ENCODE assay signal across 8 cellular contexts in the genomic region with DNA sequence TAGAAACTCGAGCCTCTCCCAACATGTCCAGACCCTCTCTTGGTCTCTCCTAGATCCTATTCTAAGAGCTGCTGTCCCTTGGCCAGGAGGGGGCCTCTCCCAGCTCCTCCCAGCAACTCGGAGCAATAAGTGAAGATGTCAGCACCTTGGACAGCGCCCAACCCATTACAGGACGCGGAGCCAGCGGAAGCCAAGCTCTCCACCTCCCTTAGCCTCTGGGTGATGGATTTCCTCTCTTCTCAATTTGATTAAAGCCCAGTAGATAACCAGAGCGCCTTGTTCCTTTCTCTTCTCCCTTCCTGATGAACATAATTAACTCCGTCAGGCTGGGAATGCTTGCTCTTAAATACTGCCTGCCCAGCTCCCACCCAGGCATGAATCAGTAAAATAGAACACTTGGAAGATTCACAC. TPM values are rescaled to one million over a fixed set of nuclear protein-coding genes. Genes with fewer than 3 reads are reported as not detected.
DNase-seq lines count a peak whose midpoint lies in the region; ATAC-seq and TF ChIP-seq lines count a peak whose summit lies in the region.

No MANE protein-coding gene starts in this region.

- no peak overlapping the region for H3K27ac Mint-ChIP-seq in HFFc6

- DNase-seq in AG20443 (ENCODE audit: low spot score): peak; percentile 84
- peak; percentile 67 for DNase-seq in HFFc6
- peak; percentile 94 for DNase-seq in SK-MEL-5 (ENCODE audit: low read depth, low spot score)
- DNase-seq in activated gamma-delta T cell treated with anti-CD3 and anti-CD28 coated beads, Interleukin-2, amount 50 U/mL, for 16 hours (ENCODE audit: low read depth): peak; percentile 61
- DNase-seq in left cardiac atrium: peak; percentile 88
- DNase-seq in skeletal muscle cell (ENCODE audit: low read depth): peak; percentile 14
- DNase-seq in NCI-H2081 treated with DMSO at 0.1 percent for 48 hours (lab: John Stamatoyannopoulos, UW): no peak

- no peak overlapping the region for H3K4me3 Mint-ChIP-seq in HFFc6

- TF ChIP-seq CTCF in HFFc6 (IDR thresholded peaks at IDR 0.05): peak; percentile 52

- intact Hi-C loops in left cardiac atrium (cut with DNase I): no loop called here

- H3K36me3 Mint-ChIP-seq in HFFc6 (ENCODE audit: low read depth): no peaks in the 10 kb centered on the region

- in situ Hi-C loops in SK-MEL-5 (cut with HindIII; ENCODE audit: low pct_unique_long_range_greater_than_20kb, low sequenced_read_pairs): loop anchor here (25.0 kb wide), 1 partner anchor 102 kb away; no protein-coding TSS in a partner anchor

- H3K27me3 Mint-ChIP-seq in HFFc6 (ENCODE audit: insufficient read depth): peaks cover 28% of the 10 kb centered on the region

- ATAC-seq in left cardiac atrium (peak; percentile 53 to 80), GM18858 (IDR thresholded peaks at IDR 0.05; ENCODE audit: unreplicated experiment) (no peak)

- no peaks in the 10 kb centered on the region for H3K4me1 Mint-ChIP-seq in HFFc6 (ENCODE audit: low read depth)

- H3K9me3 Mint-ChIP-seq in HFFc6: no peaks in the 10 kb centered on the region

- H3K4me3 ChIP-seq in skeletal muscle cell (ENCODE audit: low read depth, low read length): no peak overlapping the region

RNA-seq across cellular contexts. Expression of gene TPBGL, which starts 26.2 kb away (rescaled TPM):
- not detected for total RNA-seq in HFFc6 (2021; fragmentation: NEBNext Ultra II Directional; extraction: Animal tissue kit (Norgen Biotek cat#: 25700))
- total RNA-seq in SK-MEL-5 (2014; rRNA removed; shearing (Covaris generic)): 1.4 and 2.7 TPM in 2 replicates
- polyA plus RNA-seq in SK-MEL-5 (2015; cell fraction: cytosol; rRNA removed): 13.7 and 18.3 TPM in 2 replicates
- 1.7 TPM in 2 replicates for polyA plus RNA-seq in SK-MEL-5 (2015; cell fraction: nucleus; rRNA removed)
- total RNA-seq in left cardiac atrium: under 1 TPM; 0.21 to 0.42 TPM
